In the genomic region with DNA sequence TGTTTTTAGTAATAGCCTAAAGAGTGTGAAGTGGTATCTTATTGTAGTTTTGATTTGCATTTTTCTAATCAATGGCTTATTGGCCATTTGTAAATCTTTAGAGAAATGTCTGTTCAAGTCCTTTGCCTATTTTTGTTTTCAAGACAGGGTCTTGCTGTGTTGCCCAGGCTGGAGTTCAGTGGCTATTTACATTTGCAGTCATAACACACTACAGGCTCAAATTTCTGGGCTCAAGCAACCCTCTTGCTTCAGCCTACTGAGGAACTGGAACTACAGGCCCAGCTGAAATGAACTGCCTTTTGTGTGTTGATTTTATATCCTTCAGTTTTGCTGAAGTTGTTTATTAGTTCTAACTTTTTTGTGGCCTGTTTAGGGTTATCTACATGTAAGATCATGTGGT, we compare ENCODE assay signal across 35 cellular contexts.
"Had no signal": no experiment of that assay in that cellular context is flagged by ENCODE, and none has a peak within 500 bp of the region (broad histone marks: within the 10 kb centered on the region; RNA-seq: fewer than 3 reads in every experiment).

No MANE protein-coding gene starts in this region.

- H3K36me3 ChIP-seq: MG63 had no signal

- H3K27me3 ChIP-seq: MG63 had no signal

- DNase-seq: Karpas-422, Kasumi-1, MG63, MM.1S, MV-4-11, NCI-H1048, NCI-H1092, NCI-H1092 treated with DMSO at 0.1 percent for 48 hours, NCI-H1105, NCI-H1105 treated with DMSO at 0.1 percent for 48 hours, NCI-H1417, NCI-H1417 treated with DMSO at 0.1 percent for 48 hours, NCI-H1436, NCI-H1436 treated with DMSO at 0.1 percent for 48 hours, NCI-H146, NCI-H1694, NCI-H1694 treated with DMSO at 0.1 percent for 48 hours, NCI-H187, NCI-H187 treated with DMSO at 0.1 percent for 48 hours, NCI-H1930, NCI-H2029, NCI-H2029 treated with DMSO at 0.1 percent for 48 hours, NCI-H2081, NCI-H2081 treated with DMSO at 0.1 percent for 48 hours, NCI-H2107, NCI-H2171, NCI-H2171 treated with DMSO at 0.1 percent for 48 hours, NCI-H2227 treated with DMSO at 0.1 percent for 48 hours, NCI-H226, NCI-H345, NCI-H446, NCI-H446 treated with DMSO at 0.1 percent for 48 hours, NCI-H510A, NCI-H510A treated with DMSO at 0.1 percent for 48 hours, NCI-H524 had no signal

- H3K4me3 ChIP-seq: MG63 had no signal

- H3K9me3 ChIP-seq: MG63 had no signal
